11 cellular contexts compared by ENCODE assay signal in the genomic region with DNA sequence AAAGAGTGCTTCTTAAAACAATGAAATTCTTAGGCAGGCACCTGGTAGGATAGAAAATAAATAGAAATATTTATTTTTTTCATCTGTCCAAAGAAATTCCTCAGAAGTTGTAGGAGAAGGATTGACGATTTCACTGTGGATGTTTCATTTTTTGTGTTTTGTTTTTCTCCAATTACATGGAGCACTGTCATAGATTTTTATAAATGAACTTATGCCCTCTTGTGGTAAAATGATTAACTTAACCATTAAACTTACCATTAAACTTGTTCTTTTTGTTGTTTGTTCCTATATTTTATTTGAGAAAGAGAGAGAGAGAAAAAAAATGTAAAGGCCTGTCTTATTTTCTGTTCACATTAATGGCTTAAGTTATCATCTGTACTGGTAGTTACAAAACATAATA.
A peak's percentile ranks its signal among the peaks of the same experiment; 100 is the strongest.
DNase-seq lines count a peak whose midpoint lies in the region; ATAC-seq, FAIRE-seq and TF ChIP-seq lines count a peak whose summit lies in the region.
"Had no signal": no experiment of that assay in that cellular context is flagged by ENCODE, and none has a peak within 500 bp of the region (broad histone marks: within the 10 kb centered on the region; RNA-seq: fewer than 3 reads in every experiment).

No MANE protein-coding gene starts in this region.

- SMC1A ChIA-PET in GM12878 (lab: Charles Lee; ENCODE audit: uncharacterized antibody, unreplicated experiment) = no interaction called here

- RAD21 ChIA-PET in GM12878 (lab: Charles Lee; ENCODE audit: unreplicated experiment) = no interaction called here

- WGBS in GM12878 (ENCODE audit: insufficient coverage, insufficient replicate concordance, low lambda C conversion rate, missing lambda C conversion rate) = 0% methylated on average over 1 of the region's 1 CpG

- no peak overlapping the region for H3K4me3 Mint-ChIP-seq in glutamatergic neuron (ENCODE audit: unreplicated experiment)

- POLR2A ChIA-PET in GM12878 (lab: Charles Lee) = no interaction called here

- no peaks in the 10 kb centered on the region for H3K79me2 ChIP-seq in MM.1S (ENCODE audit: low read length)
- no peaks in the 10 kb centered on the region for H3K79me2 ChIP-seq in GM12878 (ENCODE audit: control insufficient read depth, insufficient read depth, low read length)
- H3K79me2 ChIP-seq: parathyroid adenoma had no signal

- H3K36me3 Mint-ChIP-seq in glutamatergic neuron (ENCODE audit: unreplicated experiment) = no peaks in the 10 kb centered on the region

- peaks cover 2% of the 10 kb centered on the region for H3K27me3 Mint-ChIP-seq in glutamatergic neuron (ENCODE audit: unreplicated experiment)

- no peak for TF ChIP-seq POLR2A in GM12878 (IDR thresholded peaks at IDR 0.05; ENCODE audit: low read depth, low read length)

- H3K9me3 Mint-ChIP-seq in glutamatergic neuron (ENCODE audit: unreplicated experiment) = no peaks in the 10 kb centered on the region

- H3F3A ChIP-seq in MM.1S (ENCODE audit: insufficient read depth, low read length) = no peaks in the 10 kb centered on the region

- in situ Hi-C loops in GM12878 (cut with MboI) = no loop called here

- H3K9ac ChIP-seq in MM.1S (ENCODE audit: low read length) = no peak overlapping the region
- H3K9ac ChIP-seq in GM12878 (ENCODE audit: control insufficient read depth, insufficient read depth, low read length) = no peak overlapping the region
- H3K9ac ChIP-seq: parathyroid adenoma had no signal

- TF ChIP-seq RAD21 in GM12878 (IDR thresholded peaks at IDR 0.05; ENCODE audit: insufficient read depth, low read depth, low read length) = 0 out of 2 replicates have a peak, but pooled peaks have one; percentile 15

- H2AFZ ChIP-seq in MM.1S (ENCODE audit: low read length) = no peak overlapping the region
- no peak overlapping the region for H2AFZ ChIP-seq in GM12878 (ENCODE audit: control insufficient read depth, low read depth, low read length)
- H2AFZ ChIP-seq: parathyroid adenoma had no signal

- no peaks in the 10 kb centered on the region for H3K4me1 Mint-ChIP-seq in glutamatergic neuron (ENCODE audit: low read depth, unreplicated experiment)

- H4K20me1 ChIP-seq in MM.1S (ENCODE audit: insufficient read depth, low read length) (no peaks in the 10 kb centered on the region), GM12878 (ENCODE audit: control insufficient read depth, insufficient read depth) (no peaks in the 10 kb centered on the region)

- H3K36me3 ChIP-seq in MM.1S (replicated peaks; ENCODE audit: insufficient read depth, low read length) = no peaks in the 10 kb centered on the region
- H3K36me3 ChIP-seq in GM12878 (ENCODE audit: control insufficient read depth in 2 of 2, insufficient read depth in 2 of 2, low read length in 1 of 2) = no peaks in the 10 kb centered on the region

- CTCF ChIA-PET in GM12878 (lab: Yijun Ruan, JAX) = no interaction called here

- no peak overlapping the region for H3K4me3 ChIP-seq in MM.1S (ENCODE audit: low read length)
- H3K4me3 ChIP-seq in GM12878 = no peak overlapping the region

- H3K27me3 ChIP-seq in MM.1S (replicated peaks; ENCODE audit: insufficient read depth, low read length) (no peaks in the 10 kb centered on the region), GM12878 (replicated peaks in 1 of 2; ENCODE audit: control insufficient read depth in 2 of 2, insufficient read depth in 2 of 2, low read length in 1 of 2) (no peaks in the 10 kb centered on the region)

- no TSS peak for BruUV-seq in GM12878 (replicated peaks; lab: Mats Ljungman, UMichigan)

- no peak for TF ChIP-seq EP300 in GM12878 (IDR thresholded peaks at IDR 0.05; ENCODE audit: borderline replicate concordance in 1 of 2, control insufficient read depth in 1 of 2, low read depth in 2 of 2, low read length in 2 of 2)

- H3K4me2 ChIP-seq in MM.1S (ENCODE audit: low read depth, low read length) (no peak overlapping the region), GM12878 (ENCODE audit: control insufficient read depth, insufficient read depth) (no peak overlapping the region)

- H3K27ac ChIP-seq in MM.1S (ENCODE audit: low read length) = no peak overlapping the region
- H3K27ac ChIP-seq in GM12878 (ENCODE audit: control insufficient read depth, insufficient read depth) = no peak overlapping the region
- H3K27ac ChIP-seq: epithelial cell of prostate, parathyroid adenoma had no signal

- peak; percentile 21 for FAIRE-seq in D721Med (lab: Jason Lieb, UNC)
- FAIRE-seq in GM12878 (lab: Jason Lieb, UNC) = no peak

- H3K4me1 ChIP-seq in MM.1S (ENCODE audit: low read length) = no peaks in the 10 kb centered on the region
- no peaks in the 10 kb centered on the region for H3K4me1 ChIP-seq in GM12878 (ENCODE audit: control insufficient read depth, insufficient read depth, low read length)
- H3K4me1 ChIP-seq: parathyroid adenoma had no signal

- ATAC-seq in GM12878 (no peak), sciatic nerve (no peak)

- intact Hi-C loops in GM12878 (cut with micrococcal nuclease; ENCODE audit: unreplicated experiment) = no loop called here
- intact Hi-C loops in sciatic nerve (cut with DNase I) = no loop called here

- TF ChIP-seq CTCF in D721Med (IDR thresholded peaks at IDR 0.05; ENCODE audit: insufficient read depth, missing control alignments) (peak; percentile 33), MM.1S (IDR thresholded peaks at IDR 0.05; ENCODE audit: low read length) (peak; percentile 34), GM12878 (IDR thresholded peaks at IDR 0.05 in 2 of 3, conservative IDR thresholded peaks at IDR 0.05 in 1 of 3; ENCODE audit: control insufficient read depth in 2 of 3, extremely low read depth in 1 of 3, insufficient read depth in 1 of 3, low read depth in 3 of 3, low read length in 3 of 3) (no peak; a peak in 1 of 6 replicates), glutamatergic neuron (IDR thresholded peaks at IDR 0.05; ENCODE audit: partially characterized antibody, unreplicated experiment) (no peak)

- H3K9me3 ChIP-seq in MM.1S (replicated peaks; ENCODE audit: insufficient read depth, low read length) (no peaks in the 10 kb centered on the region), GM12878 (replicated peaks; ENCODE audit: control insufficient read depth, insufficient read depth, low read length) (no peaks in the 10 kb centered on the region)

- H3K27ac Mint-ChIP-seq in glutamatergic neuron (ENCODE audit: unreplicated experiment) = no peak overlapping the region

- H3K9me2 ChIP-seq in MM.1S (replicated peaks; ENCODE audit: insufficient read depth, low read length) = no peaks in the 10 kb centered on the region

- DNase-seq in D721Med (ENCODE audit: insufficient read length, low spot score) = no peak
- peak; percentile 34 for DNase-seq in MM.1S
- no peak for DNase-seq in GM12878 (ENCODE audit: low read depth, low spot score)
- DNase-seq in medulla oblongata (ENCODE audit: extremely low spot score) = peak; percentile 11
- DNase-seq in T-helper 2 cell = no peak
- no peak for DNase-seq in glutamatergic neuron
- DNase-seq in sciatic nerve (ENCODE audit: low spot score) = no peak
- DNase-seq in NCI-H2171 (lab: John Stamatoyannopoulos, UW) = no peak
- DNase-seq: NCI-H524 treated with DMSO at 0.1 percent for 48 hours had no signal

TF ChIP-seq in GM12878, 131 proteins besides CTCF, POLR2A, EP300 and RAD21:
- TF ChIP-seq CBX5 (IDR thresholded peaks at IDR 0.05; ENCODE audit: low read depth) = no peak
- TF ChIP-seq FOXK2 (IDR thresholded peaks at IDR 0.05) = no peak
- TF ChIP-seq CREM (IDR thresholded peaks at IDR 0.05; ENCODE audit: low read depth) = no peak
- TF ChIP-seq, protein P1, sequence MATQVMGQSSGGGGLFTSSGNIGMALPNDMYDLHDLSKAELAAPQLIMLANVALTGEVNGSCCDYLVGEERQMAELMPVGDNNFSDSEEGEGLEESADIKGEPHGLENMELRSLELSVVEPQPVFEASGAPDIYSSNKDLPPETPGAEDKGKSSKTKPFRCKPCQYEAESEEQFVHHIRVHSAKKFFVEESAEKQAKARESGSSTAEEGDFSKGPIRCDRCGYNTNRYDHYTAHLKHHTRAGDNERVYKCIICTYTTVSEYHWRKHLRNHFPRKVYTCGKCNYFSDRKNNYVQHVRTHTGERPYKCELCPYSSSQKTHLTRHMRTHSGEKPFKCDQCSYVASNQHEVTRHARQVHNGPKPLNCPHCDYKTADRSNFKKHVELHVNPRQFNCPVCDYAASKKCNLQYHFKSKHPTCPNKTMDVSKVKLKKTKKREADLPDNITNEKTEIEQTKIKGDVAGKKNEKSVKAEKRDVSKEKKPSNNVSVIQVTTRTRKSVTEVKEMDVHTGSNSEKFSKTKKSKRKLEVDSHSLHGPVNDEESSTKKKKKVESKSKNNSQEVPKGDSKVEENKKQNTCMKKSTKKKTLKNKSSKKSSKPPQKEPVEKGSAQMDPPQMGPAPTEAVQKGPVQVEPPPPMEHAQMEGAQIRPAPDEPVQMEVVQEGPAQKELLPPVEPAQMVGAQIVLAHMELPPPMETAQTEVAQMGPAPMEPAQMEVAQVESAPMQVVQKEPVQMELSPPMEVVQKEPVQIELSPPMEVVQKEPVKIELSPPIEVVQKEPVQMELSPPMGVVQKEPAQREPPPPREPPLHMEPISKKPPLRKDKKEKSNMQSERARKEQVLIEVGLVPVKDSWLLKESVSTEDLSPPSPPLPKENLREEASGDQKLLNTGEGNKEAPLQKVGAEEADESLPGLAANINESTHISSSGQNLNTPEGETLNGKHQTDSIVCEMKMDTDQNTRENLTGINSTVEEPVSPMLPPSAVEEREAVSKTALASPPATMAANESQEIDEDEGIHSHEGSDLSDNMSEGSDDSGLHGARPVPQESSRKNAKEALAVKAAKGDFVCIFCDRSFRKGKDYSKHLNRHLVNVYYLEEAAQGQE (IDR thresholded peaks at IDR 0.05; ENCODE audit: low read depth, low read length) = no peak
- no peak for TF ChIP-seq MEF2B (IDR thresholded peaks at IDR 0.05; ENCODE audit: partially characterized antibody, poor library complexity, severe bottlenecking)
- TF ChIP-seq SREBF1 (IDR thresholded peaks at IDR 0.05; ENCODE audit: low read length) = no peak
- no peak for TF ChIP-seq TAF1 (IDR thresholded peaks at IDR 0.05; ENCODE audit: borderline replicate concordance, low read depth, low read length)
TF ChIP-seq in GM12878: peak in this region for 0.

Comparison
In these comparisons a context has a peak if more than half of its experiments do, and no peak if none do; other contexts are left out.
1. DNase-seq: peak in MM.1S (single experiment) and medulla oblongata (single experiment); none in D721Med (single experiment), GM12878 (single experiment), T-helper 2 cell (0 of 5), glutamatergic neuron (single experiment), sciatic nerve (single experiment) and NCI-H2171 (single experiment).
2. CTCF ChIP-seq: peak in D721Med (single experiment) and MM.1S (single experiment); none in GM12878 (0 of 3) and glutamatergic neuron (single experiment).